ENCODE assay signal across 8 cellular contexts in genomic region chr12:49763006-49763591, GRCh38. TPM values are rescaled to one million over a fixed set of nuclear protein-coding genes. Genes with fewer than 3 reads are reported as not detected.
DNase-seq lines count a peak whose midpoint lies in the region; ATAC-seq and TF ChIP-seq lines count a peak whose summit lies in the region.

No MANE protein-coding gene starts in this region.

- H3K4me3 Mint-ChIP-seq in activated CD4-positive, alpha-beta memory T cell treated with anti-CD3 and anti-CD28 coated beads, Interleukin-2, amount 10 ng/mL, durations not matched to agents 7 days and 5 days = peak overlapping the region; percentile 3

- peaks cover 51% of the 10 kb centered on the region for H3K4me1 Mint-ChIP-seq in activated CD4-positive, alpha-beta memory T cell treated with anti-CD3 and anti-CD28 coated beads, Interleukin-2, amount 10 ng/mL, durations not matched to agents 7 days and 5 days

- no peak for TF ChIP-seq POLR2A in GM18505 (IDR thresholded peaks at IDR 0.05; ENCODE audit: borderline replicate concordance, extremely low read depth, insufficient read depth, insufficient read length)

- POLR2A ChIA-PET in activated CD4-positive, alpha-beta memory T cell treated with anti-CD3 and anti-CD28 coated beads, Interleukin-2, amount 10 ng/mL, durations not matched to agents 7 days and 5 days (lab: Charles Lee) = interaction anchor here (1.0 to 5.9 kb wide), 7 partner anchors 10 to 198 kb away, joined by 3 to 75 read pairs (median 4); partner anchors contain the start of gene TMBIM6

- peak overlapping the region; percentile 92 for H3K27ac Mint-ChIP-seq in activated CD4-positive, alpha-beta memory T cell treated with anti-CD3 and anti-CD28 coated beads, Interleukin-2, amount 10 ng/mL, durations not matched to agents 7 days and 5 days

- peaks cover 65% of the 10 kb centered on the region for H3K36me3 Mint-ChIP-seq in activated CD4-positive, alpha-beta memory T cell treated with anti-CD3 and anti-CD28 coated beads, Interleukin-2, amount 10 ng/mL, durations not matched to agents 7 days and 5 days (ENCODE audit: low read depth)

- DNase-seq in NCI-H1694 treated with DMSO at 0.1 percent for 48 hours (lab: John Stamatoyannopoulos, UW) (peak; percentile 14), ecto neural progenitor cell (ENCODE audit: low spot score) (peak; percentile 84), midbrain (lab: John Stamatoyannopoulos, UW) (peak; percentile 48), NCI-H1092 treated with DMSO at 0.1 percent for 48 hours (lab: John Stamatoyannopoulos, UW) (no peak)
- peak; percentile 84 for DNase-seq in activated CD4-positive, alpha-beta memory T cell treated with anti-CD3 and anti-CD28 coated beads, Interleukin-2, amount 10 ng/mL, durations not matched to agents 7 days and 5 days
- peak; percentile 62 for DNase-seq in stimulated activated CD8-positive, alpha-beta memory T cell treated with anti-CD3 and anti-CD28 coated beads, Interleukin-4, amount 100 ng/mL, for 24 hours (ENCODE audit: low read depth)

- no peak for ATAC-seq in GM18505 (IDR thresholded peaks at IDR 0.05; ENCODE audit: unreplicated experiment)

- no peaks in the 10 kb centered on the region for H3K9me3 Mint-ChIP-seq in activated CD4-positive, alpha-beta memory T cell treated with anti-CD3 and anti-CD28 coated beads, Interleukin-2, amount 10 ng/mL, durations not matched to agents 7 days and 5 days

- peaks cover 2% of the 10 kb centered on the region for H3K27me3 Mint-ChIP-seq in activated CD4-positive, alpha-beta memory T cell treated with anti-CD3 and anti-CD28 coated beads, Interleukin-2, amount 10 ng/mL, durations not matched to agents 7 days and 5 days

- peak; percentile 89 for TF ChIP-seq CTCF in GM12873 (IDR thresholded peaks at IDR 0.05; ENCODE audit: insufficient read depth, low read depth, low read length, missing control alignments)

- CTCF ChIA-PET in activated CD4-positive, alpha-beta memory T cell treated with anti-CD3 and anti-CD28 coated beads, Interleukin-2, amount 10 ng/mL, durations not matched to agents 7 days and 5 days (lab: Charles Lee) = interaction anchor here (0.5 to 4.5 kb wide), 24 partner anchors 9 to 1538 kb away, joined by 3 to 66 read pairs (median 5); partner anchors contain the start of gene TMBIM6

RNA-seq across cellular contexts. Expression of gene TMBIM6, which starts 21.7 kb away (rescaled TPM):
- 100 to 1,000 TPM; 600 to 613 TPM for total RNA-seq in activated CD4-positive, alpha-beta memory T cell treated with anti-CD3 and anti-CD28 coated beads, Interleukin-2, amount 10 ng/mL, durations not matched to agents 7 days and 5 days

RNA-seq across cellular contexts. Expression of gene FMNL3, which starts 55.9 kb away (rescaled TPM):
- 10 to 100 TPM; 34.7 to 34.9 TPM for total RNA-seq in activated CD4-positive, alpha-beta memory T cell treated with anti-CD3 and anti-CD28 coated beads, Interleukin-2, amount 10 ng/mL, durations not matched to agents 7 days and 5 days
